Comparison of ENCODE assay signal across 19 cellular contexts in the genomic region with DNA sequence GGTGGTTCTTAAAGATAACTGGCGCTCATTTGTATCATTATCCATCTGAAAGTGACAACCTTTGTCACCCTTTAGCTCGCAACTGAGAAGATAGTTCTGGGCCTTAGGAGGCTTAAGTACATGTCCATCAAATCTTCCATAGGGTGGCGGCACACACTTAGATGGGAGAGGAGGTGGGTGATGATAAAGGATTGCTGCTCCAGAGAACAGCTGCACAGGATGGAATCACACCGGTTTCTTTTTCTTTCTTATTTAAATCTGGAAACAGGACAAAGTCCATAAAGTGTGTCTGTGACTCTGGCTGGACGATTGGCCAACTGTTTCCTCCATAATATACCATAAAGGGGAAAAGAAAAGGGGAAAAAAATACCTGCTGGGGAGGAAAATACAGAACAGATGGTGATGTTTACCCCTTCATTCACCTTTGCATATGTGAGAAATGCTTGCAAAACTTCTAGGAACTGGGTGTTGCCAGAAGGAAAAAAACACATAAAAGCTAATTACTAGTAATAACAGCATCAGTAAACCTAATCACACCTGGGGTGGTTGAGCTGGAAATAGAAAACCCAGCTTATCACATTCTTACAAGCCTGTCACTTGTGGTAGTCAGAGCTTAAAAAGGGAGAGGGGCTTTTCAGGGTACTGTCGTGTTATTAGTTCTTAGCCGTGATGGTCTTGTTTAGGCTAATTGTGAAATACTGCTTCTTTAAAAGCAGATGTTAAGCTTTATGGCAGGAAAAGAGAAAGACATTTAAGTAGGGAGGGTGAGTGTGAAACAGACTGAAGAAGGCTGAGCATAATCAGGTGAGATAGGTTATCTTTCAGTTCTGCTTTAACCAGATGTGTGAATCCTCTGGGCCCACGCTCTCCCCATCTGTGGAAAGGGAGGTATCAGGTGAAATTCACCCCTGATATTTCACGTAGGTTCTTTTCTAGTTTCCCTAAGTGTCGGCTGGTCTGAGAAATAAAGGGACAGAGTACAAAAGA. TPM values are rescaled to one million over a fixed set of nuclear protein-coding genes. Genes with fewer than 3 reads are reported as not detected.
"Had no signal": no experiment of that assay in that cellular context is flagged by ENCODE, and none has a peak within 500 bp of the region (broad histone marks: within the 10 kb centered on the region; RNA-seq: fewer than 3 reads in every experiment).

No MANE protein-coding gene starts in this region.

- H3K4me1 ChIP-seq: right atrium auricular region had no signal

- FAIRE-seq: bronchial epithelial cell, TTC549 had no signal

- H3K4me3 ChIP-seq: esophagus squamous epithelium, lung, right atrium auricular region had no signal

- H3K27me3 ChIP-seq: neutrophil, right atrium auricular region had no signal

- H3K9me3 ChIP-seq: neutrophil, right atrium auricular region had no signal

- H3K36me3 ChIP-seq: esophagus squamous epithelium, neutrophil, right atrium auricular region had no signal

- ATAC-seq: naive thymus-derived CD4-positive, alpha-beta T cell; stimulated activated memory B cell treated with anti-CD40 and anti-IgM and Interleukin-4, amounts not matched to agents 10 μg/mL and 1 μg/mL and 100 μg/mL, for 72 hours had no signal

- H3K27ac ChIP-seq: esophagus squamous epithelium, neutrophil, right atrium auricular region had no signal

- DNase-seq: activated effector memory CD4-positive, alpha-beta T cell treated with anti-CD3 and anti-CD28 coated beads, Interleukin-2, amount 50 U/mL, for 16 hours; activated naive CD8-positive, alpha-beta T cell treated with anti-CD3 and anti-CD28 coated beads, Interleukin-2, amount 10 ng/mL, durations not matched to agents 7 days and 5 days; activated T-cell treated with anti-CD3 and anti-CD28 coated beads, Interleukin-2, amount 50 U/mL, for 1 hour; aorta; esophagus squamous epithelium; foreskin fibroblast; glutamatergic neuron; immature natural killer cell; naive thymus-derived CD4-positive, alpha-beta T cell; T-helper 2 cell; trophoblast cell had no signal

RNA-seq across cellular contexts. Expression of gene C2CD4A, which starts 16.7 kb away (rescaled TPM):
- total RNA-seq: activated naive CD8-positive, alpha-beta T cell treated with anti-CD3 and anti-CD28 coated beads, Interleukin-2, amount 10 ng/mL, durations not matched to agents 7 days and 5 days; naive thymus-derived CD4-positive, alpha-beta T cell; posterior vena cava; subcutaneous adipose tissue had no signal
- polyA plus RNA-seq: aorta; immature natural killer cell; naive thymus-derived CD4-positive, alpha-beta T cell had no signal
